In genomic region chr7:33933611-33934281, GRCh38 we compare ENCODE assay signal across 13 cellular contexts. TPM values are rescaled to one million over a fixed set of nuclear protein-coding genes. Genes with fewer than 3 reads are reported as not detected.
DNase-seq lines count a peak whose midpoint lies in the region; ATAC-seq, FAIRE-seq and TF ChIP-seq lines count a peak whose summit lies in the region.
"Had no signal": no experiment of that assay in that cellular context is flagged by ENCODE, and none has a peak within 500 bp of the region (broad histone marks: within the 10 kb centered on the region; RNA-seq: fewer than 3 reads in every experiment).

No MANE protein-coding gene starts in this region.

- H3K9me3 ChIP-seq in keratinocyte (ENCODE audit: control insufficient read depth, low read depth, low read length) (no peaks in the 10 kb centered on the region), hepatocyte (ENCODE audit: low read depth) (no peaks in the 10 kb centered on the region)
- H3K9me3 ChIP-seq: neutrophil had no signal

- in situ Hi-C loops in astrocyte of the cerebellum (cut with HindIII; ENCODE audit: low sequenced_read_pairs), result no loop called here

- H3K9me2 ChIP-seq in hepatocyte (replicated peaks; ENCODE audit: insufficient read depth), result no peaks in the 10 kb centered on the region

- peak; percentile 69 for DNase-seq in AG04449 (ENCODE audit: low read depth, low spot score)
- DNase-seq in HK-2 (ENCODE audit: unreplicated experiment), result peak; percentile 64
- peak; percentile 6 for DNase-seq in astrocyte of the cerebellum (ENCODE audit: low read depth)
- DNase-seq in keratinocyte (ENCODE audit: low read depth, low spot score), result peak; percentile 52
- no peak for DNase-seq in hepatocyte (ENCODE audit: low spot score)
- no peak for DNase-seq in D341Med (ENCODE audit: low spot score)

- POLR2A ChIA-PET in AG04449 (lab: Yijun Ruan, JAX), result interaction anchor here (0.8 to 1.1 kb wide), 3 partner anchors 16 to 45 kb away, joined by 3 to 5 read pairs (median 4); no protein-coding TSS in a partner anchor

- H2AFZ ChIP-seq in keratinocyte (ENCODE audit: control insufficient read depth, low read length) (no peak overlapping the region), hepatocyte (no peak overlapping the region)

- no peaks in the 10 kb centered on the region for H4K20me1 ChIP-seq in keratinocyte (ENCODE audit: control insufficient read depth, extremely low read depth, insufficient read depth, low read length)
- H4K20me1 ChIP-seq in hepatocyte (ENCODE audit: insufficient read depth, poor library complexity, severe bottlenecking), result no peaks in the 10 kb centered on the region

- CTCF ChIA-PET in AG04449 (lab: Yijun Ruan, JAX), result interaction anchor here (0.6 to 6.6 kb wide), 65 partner anchors 8 to 756 kb away, joined by 3 to 126 read pairs (median 5); partner anchors contain the start of gene BMPER

- TF ChIP-seq CTCF in AG04449 (IDR thresholded peaks at IDR 0.05; ENCODE audit: insufficient read depth, low read length, missing control alignments) (no peak), astrocyte of the cerebellum (IDR thresholded peaks at IDR 0.05; ENCODE audit: low read depth, low read length, missing control alignments) (no peak), keratinocyte (optimal IDR thresholded peaks at IDR 0.05 in 1 of 3, IDR thresholded peaks at IDR 0.05 in 1 of 3, conservative IDR thresholded peaks at IDR 0.05 in 1 of 3; ENCODE audit: extremely low read depth in 1 of 3, insufficient read depth in 2 of 3, low read length in 3 of 3) (no peak), hepatocyte (IDR thresholded peaks at IDR 0.05; ENCODE audit: poor library complexity) (no peak)

- H3K36me3 ChIP-seq in keratinocyte (ENCODE audit: control insufficient read depth in 2 of 2, extremely low read depth in 1 of 2, insufficient read depth in 2 of 2, low read length in 2 of 2) (no peaks in the 10 kb centered on the region), hepatocyte (replicated peaks; ENCODE audit: insufficient read depth, low read depth) (no peaks in the 10 kb centered on the region)
- H3K36me3 ChIP-seq: neutrophil had no signal

- H3K4me1 ChIP-seq in keratinocyte (ENCODE audit: control insufficient read depth, extremely low read depth, insufficient read depth, low read length) (peaks cover 16% of the 10 kb centered on the region), hepatocyte (ENCODE audit: insufficient read depth) (no peaks in the 10 kb centered on the region)

- dilution Hi-C loops in keratinocyte (cut with MboI; ENCODE audit: extremely low pct_ligation_motif_present, low sequenced_read_pairs), result no loop called here

- H3K27me3 ChIP-seq in keratinocyte (ENCODE audit: control insufficient read depth, extremely low read depth, insufficient read depth, low read length) (no peaks in the 10 kb centered on the region), hepatocyte (no peaks in the 10 kb centered on the region)

- peak overlapping the region; percentile 78 for H3K27ac ChIP-seq in keratinocyte (ENCODE audit: control insufficient read depth, insufficient read depth, low read length)
- no peak overlapping the region for H3K27ac ChIP-seq in hepatocyte
- H3K27ac ChIP-seq: neutrophil had no signal

- peak overlapping the region; percentile 44 for H3K9ac ChIP-seq in keratinocyte (ENCODE audit: control insufficient read depth, extremely low read depth, insufficient read depth, low read length)

- no peak for ATAC-seq in HG03469 (IDR thresholded peaks at IDR 0.05; ENCODE audit: unreplicated experiment)
- no peak for ATAC-seq in HG02571 (IDR thresholded peaks at IDR 0.05; ENCODE audit: unreplicated experiment)
- ATAC-seq: activated naive CD8-positive, alpha-beta T cell treated with anti-CD3 and anti-CD28 coated beads, Interleukin-2, amount 50 U/mL, for 24 hours; stimulated activated naive CD8-positive, alpha-beta T cell treated with anti-CD3 and anti-CD28 coated beads, Interleukin-15, amount 100 ng/mL, for 72 hours had no signal

- WGBS in hepatocyte (ENCODE audit: low lambda C conversion rate, missing lambda C conversion rate), result 72% methylated on average over 4 of the region's 4 CpGs

- H3K4me2 ChIP-seq in keratinocyte (ENCODE audit: control insufficient read depth, extremely low read depth, insufficient read depth, low read depth, low read length) (peak overlapping the region; percentile 82), hepatocyte (no peak overlapping the region)

- no peak overlapping the region for H3K4me3 ChIP-seq in AG04449 (ENCODE audit: low read depth, low read length)
- H3K4me3 ChIP-seq in astrocyte of the cerebellum (ENCODE audit: low read depth, low read length), result no peak overlapping the region
- H3K4me3 ChIP-seq in keratinocyte (ENCODE audit: control insufficient read depth in 2 of 3, extremely low read depth in 1 of 3, insufficient read depth in 2 of 3, low read depth in 1 of 3, low read length in 3 of 3), result peak overlapping the region in 2 of 3 experiments; percentile 13 to 29
- no peak overlapping the region for H3K4me3 ChIP-seq in hepatocyte

- H3K79me2 ChIP-seq in keratinocyte (ENCODE audit: control insufficient read depth, insufficient read depth, low read length) (no peaks in the 10 kb centered on the region), hepatocyte (no peaks in the 10 kb centered on the region)

- no peaks in the 10 kb centered on the region for H3K9me1 ChIP-seq in keratinocyte (ENCODE audit: control insufficient read depth, extremely low read depth, insufficient read depth, low read length)

- peak; percentile 64 for FAIRE-seq in keratinocyte (lab: Jason Lieb, UNC)

RNA-seq across cellular contexts. Expression of gene BMPER, which starts 28.4 kb away (rescaled TPM):
- polyA plus RNA-seq in keratinocyte (0.57 to 0.67 TPM (median 0.58 TPM) in 3 replicates), hepatocyte (4.4 and 4.5 TPM in 2 replicates)
- 0.45 TPM for polyA plus RNA-seq in keratinocyte (2011; ENCODE audit: low read depth)
- 0.68 and 0.69 TPM in 2 replicates for polyA plus RNA-seq in keratinocyte (2011; cell fraction: cytosol; rRNA removed)
- 2.7 and 4.9 TPM in 2 replicates for polyA plus RNA-seq in keratinocyte (2011; cell fraction: nucleus; rRNA removed)
- polyA plus RNA-seq in keratinocyte (2012; ENCODE audit: low replicate concordance), result 0.25 and 0.58 TPM in 2 replicates
- 0.59 to 2.4 TPM (median 1.5 TPM) in 3 replicates for polyA minus RNA-seq in keratinocyte
- polyA minus RNA-seq in keratinocyte (2011; cell fraction: cytosol; rRNA and poly(A)+ RNA removed), result not detected
- polyA minus RNA-seq in keratinocyte (2011; cell fraction: nucleus; rRNA and poly(A)+ RNA removed), result 2.6 and 7.1 TPM in 2 replicates
- 3.8 and 6.3 TPM in 2 replicates for total RNA-seq in hepatocyte
- total RNA-seq: CD4-positive, CD25-positive, alpha-beta regulatory T cell; T-helper 2 cell treated with Interferon-gamma antibody and Interleukin-4, amounts not matched to agents 100 ng/mL and 5 ng/mL, for 36 hours had no signal
- polyA plus RNA-seq: CD4-positive, CD25-positive, alpha-beta regulatory T cell had no signal

Comparison
In these comparisons a context has a peak if more than half of its experiments do, and no peak if none do; other contexts are left out.
1. DNase-seq: peak in AG04449 (single experiment), HK-2 (single experiment), astrocyte of the cerebellum (single experiment) and keratinocyte (single experiment); none in hepatocyte (single experiment) and D341Med (single experiment).
2. H3K4me3 ChIP-seq: peak in keratinocyte (2 of 3); none in AG04449 (single experiment), astrocyte of the cerebellum (single experiment) and hepatocyte (single experiment).